In genomic region chr3:30123224-30123623, GRCh38 we compare ENCODE assay signal across 25 cellular contexts.
"Had no signal": no experiment of that assay in that cellular context is flagged by ENCODE, and none has a peak within 500 bp of the region (broad histone marks: within the 10 kb centered on the region; RNA-seq: fewer than 3 reads in every experiment).

No MANE protein-coding gene starts in this region.

- H3K9me3 Mint-ChIP-seq: stimulated activated naive CD8-positive, alpha-beta T cell treated with anti-CD3 and anti-CD28 coated beads, Interleukin-15, Interleukin-2, amounts not matched to agents 100 ng/mL and 50 ng/mL, for 24 hours had no signal

- H3K4me1 ChIP-seq: lower lobe of right lung, pancreas, prostate gland, suprapubic skin, tibial nerve, uterus had no signal

- H3K27me3 Mint-ChIP-seq: naive thymus-derived CD8-positive, alpha-beta T cell; stimulated activated naive CD8-positive, alpha-beta T cell treated with anti-CD3 and anti-CD28 coated beads, Interleukin-15, Interleukin-2, amounts not matched to agents 100 ng/mL and 50 ng/mL, for 24 hours; type B pancreatic cell had no signal

- H3K36me3 Mint-ChIP-seq: type B pancreatic cell had no signal

- H3K27ac ChIP-seq: lower lobe of right lung, pancreas, prostate gland, skin epidermis, suprapubic skin, tibial nerve, uterus had no signal

- H3K4me3 ChIP-seq: lower lobe of right lung, pancreas, prostate gland, skin epidermis, suprapubic skin, tibial nerve, uterus had no signal

- H3K4me1 Mint-ChIP-seq: naive thymus-derived CD8-positive, alpha-beta T cell; nephron had no signal

- DNase-seq: hippocampal formation; kidney glomerular epithelial cell; left cardiac atrium; lower lobe of right lung; mammary epithelial cell; mesenchymal stem cell; naive thymus-derived CD8-positive, alpha-beta T cell; nucleus accumbens; pancreas; posterior cingulate gyrus; retina; stimulated activated CD4-positive, alpha-beta T cell treated with anti-CD3 and anti-CD28 coated beads, Interleukin-12 subunit alpha, Interleukin-12 subunit beta, amount 100 ng/mL, for 4 hours; stimulated activated CD4-positive, alpha-beta T cell treated with anti-CD3 and anti-CD28 coated beads, Interleukin-15, amount 100 ng/mL, for 24 hours; stimulated activated CD4-positive, alpha-beta T cell treated with anti-CD3 and anti-CD28 coated beads, Interleukin-2, amount 100 ng/mL, for 24 hours; stimulated activated CD4-positive, alpha-beta T cell treated with anti-CD3 and anti-CD28 coated beads, Interleukin-4, amount 100 ng/mL, for 1 hour; stimulated activated naive CD4-positive, alpha-beta T cell; uterus had no signal

- H3K27ac Mint-ChIP-seq: naive thymus-derived CD8-positive, alpha-beta T cell; nephron; stimulated activated naive CD8-positive, alpha-beta T cell treated with anti-CD3 and anti-CD28 coated beads, Interleukin-15, Interleukin-2, amounts not matched to agents 100 ng/mL and 50 ng/mL, for 24 hours; type B pancreatic cell had no signal

- H3K27me3 ChIP-seq: pancreas, suprapubic skin, tibial nerve, uterus had no signal

- H3K36me3 ChIP-seq: lower lobe of right lung, pancreas, prostate gland, suprapubic skin, tibial nerve, uterus had no signal

- H3K9me3 ChIP-seq: lower lobe of right lung, pancreas, prostate gland, suprapubic skin, uterus had no signal

- H3K4me3 Mint-ChIP-seq: naive thymus-derived CD8-positive, alpha-beta T cell; nephron; neural crest cell; stimulated activated naive CD8-positive, alpha-beta T cell treated with anti-CD3 and anti-CD28 coated beads, Interleukin-15, Interleukin-2, amounts not matched to agents 100 ng/mL and 50 ng/mL, for 24 hours; type B pancreatic cell had no signal
